ENCODE assay signal across 19 cellular contexts in the genomic region with DNA sequence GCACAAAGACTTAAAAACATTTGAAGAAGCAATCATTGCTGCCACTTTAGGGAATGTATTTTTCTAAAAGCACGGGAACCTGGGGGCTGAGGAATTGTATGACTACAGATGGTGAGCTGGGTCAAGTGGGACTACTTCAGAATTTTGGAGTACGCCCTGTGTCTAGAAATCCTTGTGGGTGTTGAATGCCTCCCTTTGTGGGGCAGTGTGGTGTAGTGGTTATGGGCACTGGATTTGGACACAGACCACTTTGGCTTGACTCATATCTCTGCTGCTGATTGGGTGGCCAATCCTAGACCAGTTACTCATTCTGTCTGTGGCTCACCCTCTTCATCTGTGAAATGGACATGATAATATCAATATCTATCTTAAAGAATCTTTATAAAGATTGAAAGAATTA.
"Had no signal": no experiment of that assay in that cellular context is flagged by ENCODE, and none has a peak within 500 bp of the region (broad histone marks: within the 10 kb centered on the region; RNA-seq: fewer than 3 reads in every experiment).

No MANE protein-coding gene starts in this region.

- H3K27ac ChIP-seq: coronary artery, epithelial cell of prostate, esophagus muscularis mucosa, gastrocnemius medialis, heart right ventricle, neutrophil, stomach, thoracic aorta, transverse colon had no signal

- FAIRE-seq: islet of Langerhans had no signal

- H3K4me3 ChIP-seq: coronary artery, esophagus muscularis mucosa, gastrocnemius medialis, heart right ventricle, stomach, thoracic aorta, transverse colon had no signal

- H3K27me3 ChIP-seq: esophagus muscularis mucosa, gastrocnemius medialis, neutrophil, stomach, transverse colon had no signal

- H3K9me3 ChIP-seq: esophagus muscularis mucosa, gastrocnemius medialis, neutrophil, thoracic aorta, transverse colon had no signal

- DNase-seq: effector CD4-positive, alpha-beta T cell; gastrocnemius medialis; heart right ventricle; hypothalamus; mammary epithelial cell; naive B cell; posterior cingulate gyrus; stimulated activated CD4-positive, alpha-beta T cell treated with anti-CD3 and anti-CD28 coated beads, Interleukin-2, amount 100 ng/mL, for 24 hours; stomach; substantia nigra; transverse colon had no signal

- H3K4me3 Mint-ChIP-seq: naive B cell had no signal

- H3K36me3 ChIP-seq: esophagus muscularis mucosa, gastrocnemius medialis, heart right ventricle, neutrophil, stomach, thoracic aorta, transverse colon had no signal

- H3K4me1 ChIP-seq: esophagus muscularis mucosa, gastrocnemius medialis, heart right ventricle, stomach had no signal

- ATAC-seq: gastrocnemius medialis, heart right ventricle, left lobe of liver, sciatic nerve had no signal
